Comparison of ENCODE assay signal across 1 cellular context in the genomic region with DNA sequence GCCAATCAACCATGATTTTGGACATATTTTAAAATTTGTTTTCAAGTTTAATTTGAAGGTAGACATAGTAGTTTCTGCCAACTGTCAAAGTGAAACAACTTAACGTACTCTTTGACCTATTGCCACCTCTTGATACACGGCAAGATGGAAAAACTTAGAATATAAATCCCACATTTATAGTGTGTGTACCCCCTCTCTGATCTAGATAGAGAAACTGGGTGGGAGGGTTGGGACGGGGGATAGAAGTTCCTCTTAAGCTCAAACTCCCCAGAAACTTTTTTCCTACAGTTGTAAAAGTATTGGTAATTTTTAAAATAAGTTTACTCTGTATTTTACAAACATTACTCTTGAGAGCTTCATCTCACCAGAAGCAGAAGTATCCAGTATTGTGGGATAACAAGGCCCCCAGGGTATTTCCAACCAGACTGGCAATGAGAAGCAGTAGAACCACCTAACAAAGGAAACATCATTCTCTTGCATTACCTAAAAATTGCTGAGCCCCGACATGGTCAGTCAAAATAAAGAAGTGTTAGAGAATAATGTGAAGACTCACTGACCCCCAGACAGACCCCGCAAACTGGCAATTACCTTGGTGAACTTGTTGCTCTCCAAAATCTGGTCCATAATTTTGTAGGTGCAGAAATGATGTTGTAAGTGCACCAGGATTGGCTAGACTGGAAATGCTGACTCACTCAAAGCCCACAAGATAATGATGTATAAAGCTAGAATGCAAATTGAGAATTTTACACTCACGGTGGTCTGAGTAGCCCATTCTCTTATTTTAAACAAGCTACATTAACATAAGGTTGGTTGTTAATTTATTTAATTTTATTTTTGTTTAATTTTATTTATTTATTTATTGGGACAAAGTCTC.
TF ChIP-seq lines count a peak whose summit lies in the region.

No MANE protein-coding gene starts in this region.

TF ChIP-seq in K562, 482 proteins besides CTCF, POLR2A, EP300 and RAD21 (continued from another document):
- TF ChIP-seq NFE2 (IDR thresholded peaks at IDR 0.05; ENCODE audit: low read depth) (peak; percentile 95), MAFG (tag; conservative IDR thresholded peaks at IDR 0.05) (peak; percentile 94), ILF3 (IDR thresholded peaks at IDR 0.05; ENCODE audit: borderline replicate concordance) (no peak), MAFF (IDR thresholded peaks at IDR 0.05; ENCODE audit: low read length) (peak; percentile 92), MAFK (IDR thresholded peaks at IDR 0.05; ENCODE audit: low read length) (peak; percentile 83), EGR1 (conservative IDR thresholded peaks at IDR 0.05) (no peak), CTBP1 (IDR thresholded peaks at IDR 0.05; ENCODE audit: borderline replicate concordance) (peak; percentile 15; the same call in 1 of the 2 replicates), NFXL1 (CRISPR knock-in tag; IDR thresholded peaks at IDR 0.05) (no peak), JUND (IDR thresholded peaks at IDR 0.05; ENCODE audit: borderline replicate concordance, low read depth, low read length) (0 out of 2 replicates have a peak, but pooled peaks have one; percentile 22), JUND (tag; IDR thresholded peaks at IDR 0.05; ENCODE audit: borderline replicate concordance, low read depth, low read length) (no peak), C11orf30 (IDR thresholded peaks at IDR 0.05; ENCODE audit: low read depth) (peak; percentile 91), RCOR1 (IDR thresholded peaks at IDR 0.05; ENCODE audit: borderline replicate concordance in 1 of 2, low read depth in 2 of 2, low read length in 2 of 2) (peak in 1 of 2 experiments; percentile 74; a peak in 2 of 4 replicates), NFE2L1 (tag; IDR thresholded peaks at IDR 0.05; ENCODE audit: borderline replicate concordance, low read depth) (peak; percentile 65; the same call in 1 of the 2 replicates), CHD4 (IDR thresholded peaks at IDR 0.05; ENCODE audit: insufficient read depth, insufficient replicate concordance, low read depth, low read length, poor library complexity, severe bottlenecking) (no peak), ZNF316 (IDR thresholded peaks at IDR 0.05) (peak; percentile 94)
- TF ChIP-seq, protein P1, sequence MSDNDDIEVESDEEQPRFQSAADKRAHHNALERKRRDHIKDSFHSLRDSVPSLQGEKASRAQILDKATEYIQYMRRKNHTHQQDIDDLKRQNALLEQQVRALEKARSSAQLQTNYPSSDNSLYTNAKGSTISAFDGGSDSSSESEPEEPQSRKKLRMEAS (CRISPR knock-in tag; IDR thresholded peaks at IDR 0.05): no peak
